1 cellular context compared by ENCODE assay signal in the genomic region with DNA sequence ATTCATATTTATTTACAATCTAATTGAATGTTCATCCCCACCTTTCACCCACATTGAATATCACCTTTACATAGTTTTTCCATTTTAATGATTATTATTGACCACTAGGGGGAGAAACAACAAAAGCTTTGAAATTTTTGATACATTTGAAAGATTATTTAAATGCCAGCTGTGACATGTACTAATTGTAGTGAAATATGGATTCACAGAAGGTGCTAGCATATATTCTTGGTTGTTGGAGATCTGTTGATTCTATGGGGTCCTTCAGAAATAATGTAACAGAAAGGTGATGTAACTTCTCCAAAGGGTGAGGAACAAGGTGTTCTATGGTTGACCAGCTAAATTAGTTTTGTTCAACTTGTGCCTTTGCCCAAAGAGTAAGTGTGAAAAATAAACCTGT.
TF ChIP-seq lines count a peak whose summit lies in the region.

No MANE protein-coding gene starts in this region.

TF ChIP-seq in SK-N-SH treated with all-trans-retinoic acid at 6 μM for 48 hours, 23 proteins besides CTCF, POLR2A, EP300 and RAD21 (continued from another document):
- TF ChIP-seq, protein P1, sequence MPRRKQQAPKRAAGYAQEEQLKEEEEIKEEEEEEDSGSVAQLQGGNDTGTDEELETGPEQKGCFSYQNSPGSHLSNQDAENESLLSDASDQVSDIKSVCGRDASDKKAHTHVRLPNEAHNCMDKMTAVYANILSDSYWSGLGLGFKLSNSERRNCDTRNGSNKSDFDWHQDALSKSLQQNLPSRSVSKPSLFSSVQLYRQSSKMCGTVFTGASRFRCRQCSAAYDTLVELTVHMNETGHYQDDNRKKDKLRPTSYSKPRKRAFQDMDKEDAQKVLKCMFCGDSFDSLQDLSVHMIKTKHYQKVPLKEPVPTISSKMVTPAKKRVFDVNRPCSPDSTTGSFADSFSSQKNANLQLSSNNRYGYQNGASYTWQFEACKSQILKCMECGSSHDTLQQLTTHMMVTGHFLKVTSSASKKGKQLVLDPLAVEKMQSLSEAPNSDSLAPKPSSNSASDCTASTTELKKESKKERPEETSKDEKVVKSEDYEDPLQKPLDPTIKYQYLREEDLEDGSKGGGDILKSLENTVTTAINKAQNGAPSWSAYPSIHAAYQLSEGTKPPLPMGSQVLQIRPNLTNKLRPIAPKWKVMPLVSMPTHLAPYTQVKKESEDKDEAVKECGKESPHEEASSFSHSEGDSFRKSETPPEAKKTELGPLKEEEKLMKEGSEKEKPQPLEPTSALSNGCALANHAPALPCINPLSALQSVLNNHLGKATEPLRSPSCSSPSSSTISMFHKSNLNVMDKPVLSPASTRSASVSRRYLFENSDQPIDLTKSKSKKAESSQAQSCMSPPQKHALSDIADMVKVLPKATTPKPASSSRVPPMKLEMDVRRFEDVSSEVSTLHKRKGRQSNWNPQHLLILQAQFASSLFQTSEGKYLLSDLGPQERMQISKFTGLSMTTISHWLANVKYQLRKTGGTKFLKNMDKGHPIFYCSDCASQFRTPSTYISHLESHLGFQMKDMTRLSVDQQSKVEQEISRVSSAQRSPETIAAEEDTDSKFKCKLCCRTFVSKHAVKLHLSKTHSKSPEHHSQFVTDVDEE (CRISPR knock-in tag; IDR thresholded peaks at IDR 0.05) = no peak
- TF ChIP-seq, protein P2, sequence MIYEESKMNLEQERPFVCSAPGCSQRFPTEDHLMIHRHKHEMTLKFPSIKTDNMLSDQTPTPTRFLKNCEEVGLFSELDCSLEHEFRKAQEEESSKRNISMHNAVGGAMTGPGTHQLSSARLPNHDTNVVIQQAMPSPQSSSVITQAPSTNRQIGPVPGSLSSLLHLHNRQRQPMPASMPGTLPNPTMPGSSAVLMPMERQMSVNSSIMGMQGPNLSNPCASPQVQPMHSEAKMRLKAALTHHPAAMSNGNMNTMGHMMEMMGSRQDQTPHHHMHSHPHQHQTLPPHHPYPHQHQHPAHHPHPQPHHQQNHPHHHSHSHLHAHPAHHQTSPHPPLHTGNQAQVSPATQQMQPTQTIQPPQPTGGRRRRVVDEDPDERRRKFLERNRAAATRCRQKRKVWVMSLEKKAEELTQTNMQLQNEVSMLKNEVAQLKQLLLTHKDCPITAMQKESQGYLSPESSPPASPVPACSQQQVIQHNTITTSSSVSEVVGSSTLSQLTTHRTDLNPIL (CRISPR knock-in tag; IDR thresholded peaks at IDR 0.05; ENCODE audit: low read depth) = no peak
- TF ChIP-seq ZNF70 (CRISPR knock-in tag; IDR thresholded peaks at IDR 0.05) (no peak), ZNF8 (CRISPR knock-in tag; IDR thresholded peaks at IDR 0.05) (no peak), RARB (CRISPR knock-in tag; IDR thresholded peaks at IDR 0.05) (no peak), ARNTL (CRISPR knock-in tag; IDR thresholded peaks at IDR 0.05; ENCODE audit: borderline replicate concordance, low read depth) (no peak), ZNF565 (CRISPR knock-in tag; conservative IDR thresholded peaks at IDR 0.05; ENCODE audit: low read depth) (no peak)
